11 cellular contexts compared by ENCODE assay signal in genomic region chr16:13936596-13937081, GRCh38. TPM values are rescaled to one million over a fixed set of nuclear protein-coding genes. Genes with fewer than 3 reads are reported as not detected.
DNase-seq lines count a peak whose midpoint lies in the region; ATAC-seq and TF ChIP-seq lines count a peak whose summit lies in the region.
"Had no signal": no experiment of that assay in that cellular context is flagged by ENCODE, and none has a peak within 500 bp of the region (broad histone marks: within the 10 kb centered on the region; RNA-seq: fewer than 3 reads in every experiment).

No MANE protein-coding gene starts in this region.

- H3K4me2 ChIP-seq in OCI-LY7 (ENCODE audit: low read length): no peak overlapping the region

- H3K27ac Mint-ChIP-seq in nephron progenitor cell: peak overlapping the region; percentile 16
- no peak overlapping the region for H3K27ac Mint-ChIP-seq in CD8-positive, alpha-beta T cell

- H3K4me3 Mint-ChIP-seq in nephron progenitor cell: no peak overlapping the region
- no peak overlapping the region for H3K4me3 Mint-ChIP-seq in CD8-positive, alpha-beta T cell

- H3K4me1 ChIP-seq in OCI-LY7 (ENCODE audit: insufficient read depth, low read length, poor library complexity, severe bottlenecking): no peaks in the 10 kb centered on the region
- H3K4me1 ChIP-seq in stomach: peaks cover 0 to 17% (median 11%) of the 10 kb centered on the region in 4 donors
- H3K4me1 ChIP-seq in vagina: no peaks in the 10 kb centered on the region
- H3K4me1 ChIP-seq in CD8-positive, alpha-beta T cell (ENCODE audit: insufficient read depth, low read length): no peaks in the 10 kb centered on the region

- WGBS in stomach, 5 donors: 33 to 58% (median 50%) methylated on average over 3 of the region's 3 CpGs

- no peaks in the 10 kb centered on the region for H3K27me3 Mint-ChIP-seq in nephron progenitor cell (ENCODE audit: low read depth, poor library complexity)
- no peaks in the 10 kb centered on the region for H3K27me3 Mint-ChIP-seq in CD8-positive, alpha-beta T cell (ENCODE audit: low read depth)

- TF ChIP-seq POLR2A in stomach (IDR thresholded peaks at IDR 0.05) (no peak), vagina (IDR thresholded peaks at IDR 0.05) (no peak)

- intact Hi-C loops in OCI-LY7 (cut with micrococcal nuclease; ENCODE audit: unreplicated experiment): no loop called here
- intact Hi-C loops in stomach (cut with DNase I; ENCODE audit: low total_unique reads): no loop called here
- intact Hi-C loops in vagina (cut with DNase I): no loop called here
- intact Hi-C loops in CD8-positive, alpha-beta T cell (cut with DNase I, micrococcal nuclease): no loop called here

- H3K36me3 ChIP-seq in OCI-LY7 (ENCODE audit: insufficient read depth, low read length) (peaks cover 64% of the 10 kb centered on the region), stomach (peaks cover 14 to 69% (median 55%) of the 10 kb centered on the region in 4 donors), vagina (peaks cover 0 to 13% of the 10 kb centered on the region in 2 donors)
- H3K36me3 ChIP-seq in CD8-positive, alpha-beta T cell (ENCODE audit: insufficient read depth, low read length): peaks cover 11% of the 10 kb centered on the region

- H3K27ac ChIP-seq in OCI-LY7 (ENCODE audit: low read depth, low read length, poor library complexity, severe bottlenecking): no peak overlapping the region
- H3K27ac ChIP-seq in stomach: peak overlapping the region in 1 of 5 donors; percentile 17
- no peak overlapping the region for H3K27ac ChIP-seq in vagina
- H3K27ac ChIP-seq in CD8-positive, alpha-beta T cell (ENCODE audit: low read depth, low read length): no peak overlapping the region

- ATAC-seq in GM18858 (IDR thresholded peaks at IDR 0.05; ENCODE audit: unreplicated experiment): no peak
- ATAC-seq in CD8-positive, alpha-beta T cell: no peak

- H3K9me2 ChIP-seq in OCI-LY7 (ENCODE audit: insufficient read depth, low read length): no peaks in the 10 kb centered on the region

- no peaks in the 10 kb centered on the region for H3K9me3 Mint-ChIP-seq in nephron progenitor cell
- H3K9me3 Mint-ChIP-seq in CD8-positive, alpha-beta T cell: no peaks in the 10 kb centered on the region

- no peak overlapping the region for H2AFZ ChIP-seq in OCI-LY7 (ENCODE audit: low read length)

- CTCF ChIA-PET in OCI-LY7 (lab: Charles Lee; ENCODE audit: unreplicated experiment): interaction anchor here (0.7 kb wide), 1 partner anchor 17 kb away, joined by 3 read pairs; the partner anchor contains the start of gene ERCC4
- CTCF ChIA-PET in CD8-positive, alpha-beta T cell (lab: Charles Lee): interaction anchor here (0.8 to 3.4 kb wide), 3 partner anchors 9 to 17 kb away, joined by 3 to 20 read pairs (median 5); partner anchors contain the start of gene ERCC4

- no peaks in the 10 kb centered on the region for H3K79me2 ChIP-seq in OCI-LY7 (ENCODE audit: insufficient read depth, low read depth, low read length)

- no peak for TF ChIP-seq CTCF in OCI-LY7 (conservative IDR thresholded peaks at IDR 0.05; ENCODE audit: low read length)
- TF ChIP-seq CTCF in epithelial cell of esophagus (IDR thresholded peaks at IDR 0.05; ENCODE audit: insufficient read depth, low read depth, low read length, missing control alignments): no peak
- TF ChIP-seq CTCF in nephron progenitor cell (IDR thresholded peaks at IDR 0.05): no peak
- no peak for TF ChIP-seq CTCF in stomach (IDR thresholded peaks at IDR 0.05)
- TF ChIP-seq CTCF in vagina (IDR thresholded peaks at IDR 0.05): no peak
- no peak for TF ChIP-seq CTCF in CD8-positive, alpha-beta T cell (IDR thresholded peaks at IDR 0.05)

- BruUV-seq in OCI-LY7 (replicated peaks; lab: Mats Ljungman, UMichigan): TSS peak; percentile 31

- POLR2A ChIA-PET in OCI-LY7 (lab: Charles Lee): interaction anchor here (0.7 kb wide), 4 partner anchors 160 to 714 kb away, joined by 3 to 5 read pairs (median 3); no protein-coding TSS in a partner anchor
- POLR2A ChIA-PET in CD8-positive, alpha-beta T cell (lab: Charles Lee): no interaction called here

- DNase-seq in EL: peak; percentile 74
- no peak for DNase-seq in OCI-LY7 (ENCODE audit: low spot score)
- DNase-seq in epithelial cell of esophagus (ENCODE audit: low read depth): peak; percentile 80
- no peak for DNase-seq in nephron progenitor cell
- no peak for DNase-seq in stomach
- no peak for DNase-seq in vagina (ENCODE audit: extremely low spot score in 2 of 2)
- no peak for DNase-seq in CD8-positive, alpha-beta T cell
- DNase-seq: DND-41, NCI-H1092 had no signal

- peaks cover 5% of the 10 kb centered on the region; the same call in 1 of the 2 replicates for H3K9me3 ChIP-seq in OCI-LY7 (ENCODE audit: low read length)
- no peaks in the 10 kb centered on the region for H3K9me3 ChIP-seq in stomach
- no peaks in the 10 kb centered on the region for H3K9me3 ChIP-seq in vagina
- H3K9me3 ChIP-seq in CD8-positive, alpha-beta T cell (ENCODE audit: low read length): no peaks in the 10 kb centered on the region
- H3K9me3 ChIP-seq: esophagus muscularis mucosa had no signal

- H3K4me1 Mint-ChIP-seq in nephron progenitor cell: no peaks in the 10 kb centered on the region
- peaks cover 4% of the 10 kb centered on the region for H3K4me1 Mint-ChIP-seq in CD8-positive, alpha-beta T cell (ENCODE audit: low read depth)

- no peaks in the 10 kb centered on the region; the same call in 1 of the 2 replicates for H4K20me1 ChIP-seq in OCI-LY7 (ENCODE audit: insufficient read depth, low read length)

- no peak for TF ChIP-seq EP300 in stomach (IDR thresholded peaks at IDR 0.05)

- H3K4me3 ChIP-seq in OCI-LY7 (ENCODE audit: low read depth, low read length, poor library complexity, severe bottlenecking): no peak overlapping the region
- H3K4me3 ChIP-seq in epithelial cell of esophagus (ENCODE audit: low read length): no peak overlapping the region
- H3K4me3 ChIP-seq in stomach: no peak overlapping the region
- H3K4me3 ChIP-seq in vagina: no peak overlapping the region
- no peak overlapping the region for H3K4me3 ChIP-seq in CD8-positive, alpha-beta T cell (ENCODE audit: low read depth, low read length)
- H3K4me3 ChIP-seq: esophagus muscularis mucosa had no signal

- peaks cover 57% of the 10 kb centered on the region for H3K36me3 Mint-ChIP-seq in nephron progenitor cell (ENCODE audit: low read depth)
- H3K36me3 Mint-ChIP-seq in CD8-positive, alpha-beta T cell: peaks cover 74% of the 10 kb centered on the region

- H3K27me3 ChIP-seq in stomach (no peaks in the 10 kb centered on the region), vagina (no peaks in the 10 kb centered on the region)
- no peaks in the 10 kb centered on the region for H3K27me3 ChIP-seq in CD8-positive, alpha-beta T cell (ENCODE audit: insufficient read depth, low read length)
- H3K27me3 ChIP-seq: esophagus muscularis mucosa had no signal

RNA-seq across cellular contexts. Expression of gene ERCC4, which starts 16.7 kb away (rescaled TPM):
- 7.3 TPM in 2 replicates for total RNA-seq in OCI-LY7 (2014; rRNA removed; shearing (Covaris generic))
- 20.8 and 21.6 TPM in 2 replicates for total RNA-seq in OCI-LY7 (2022)
- total RNA-seq in stomach: 10 to 100 TPM in 4 of 5 donors, 1 to 10 TPM in 1; 1.4 to 45.8 (median 23.2) TPM
- 1 to 10 TPM; 1.2 to 1.8 (median 1.2) TPM for polyA plus RNA-seq in stomach
- total RNA-seq in vagina: 8.6 TPM
- 10 to 100 TPM in 1 of 2 experiments, 1 to 10 TPM in 1; 8.0 to 10.6 TPM for total RNA-seq in CD8-positive, alpha-beta T cell

Comparison
In these comparisons a context has a peak if more than half of its experiments do, and no peak if none do; other contexts are left out.
1. DNase-seq: peak in EL (single experiment) and epithelial cell of esophagus (single experiment); none in OCI-LY7 (single experiment), nephron progenitor cell (single experiment), stomach (single experiment), vagina (0 of 2) and CD8-positive, alpha-beta T cell (0 of 7).